1 cellular context compared by ENCODE assay signal in the genomic region with DNA sequence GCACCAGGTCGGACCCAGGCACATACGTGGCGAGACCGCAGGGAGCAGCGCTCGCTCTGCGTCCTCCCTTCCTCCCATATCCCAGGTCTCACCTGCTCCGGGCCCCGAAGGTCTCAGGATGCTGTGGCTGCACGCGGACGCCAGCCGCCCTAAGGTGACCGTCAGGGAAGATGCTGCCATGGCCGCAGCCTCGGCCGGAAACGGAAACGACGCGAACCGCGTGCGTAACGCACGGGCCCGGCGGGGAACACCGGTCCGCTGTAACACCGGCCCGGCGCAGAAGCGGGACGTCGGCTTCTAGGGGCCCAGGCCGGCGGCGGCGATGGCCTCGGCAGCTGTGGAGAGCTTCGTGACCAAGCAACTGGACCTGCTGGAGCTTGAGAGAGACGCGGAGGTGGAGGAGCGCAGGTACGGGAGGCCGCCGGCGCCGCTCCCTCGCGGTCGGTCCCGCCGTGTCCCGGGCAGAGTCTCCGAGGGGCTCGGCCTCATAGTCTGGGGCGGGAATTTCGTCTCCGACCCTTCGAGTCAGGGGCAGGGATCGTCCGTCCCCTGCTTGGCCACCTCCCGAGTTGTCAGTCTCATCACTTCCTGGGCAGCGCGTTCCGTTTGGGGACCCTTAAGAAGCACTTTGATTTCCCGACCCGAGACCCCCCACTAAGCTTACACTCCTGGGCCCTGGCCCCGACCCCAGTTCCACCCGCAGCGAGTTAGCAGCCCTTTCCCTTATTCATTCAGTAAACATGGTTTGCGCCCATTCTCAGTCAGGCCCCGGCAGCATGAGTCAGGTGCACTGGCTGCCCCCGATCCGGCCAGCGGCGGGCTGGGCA.
TF ChIP-seq lines count a peak whose summit lies in the region.

A gene (plus strand): TSS at position 261 of the 827 bp plus-strand sequence. CDS start 62 bp downstream, at position 323.
A gene (minus strand): TSS at position 202 of the 827 bp plus-strand sequence. CDS start 22 bp downstream, at position 180.

TF ChIP-seq in HepG2, 621 proteins besides CTCF, POLR2A, EP300 and RAD21 (continued from another document and continues in another):
- TF ChIP-seq CBX1 (IDR thresholded peaks at IDR 0.05; ENCODE audit: low read depth): peak; percentile 97
- TF ChIP-seq, protein P1, sequence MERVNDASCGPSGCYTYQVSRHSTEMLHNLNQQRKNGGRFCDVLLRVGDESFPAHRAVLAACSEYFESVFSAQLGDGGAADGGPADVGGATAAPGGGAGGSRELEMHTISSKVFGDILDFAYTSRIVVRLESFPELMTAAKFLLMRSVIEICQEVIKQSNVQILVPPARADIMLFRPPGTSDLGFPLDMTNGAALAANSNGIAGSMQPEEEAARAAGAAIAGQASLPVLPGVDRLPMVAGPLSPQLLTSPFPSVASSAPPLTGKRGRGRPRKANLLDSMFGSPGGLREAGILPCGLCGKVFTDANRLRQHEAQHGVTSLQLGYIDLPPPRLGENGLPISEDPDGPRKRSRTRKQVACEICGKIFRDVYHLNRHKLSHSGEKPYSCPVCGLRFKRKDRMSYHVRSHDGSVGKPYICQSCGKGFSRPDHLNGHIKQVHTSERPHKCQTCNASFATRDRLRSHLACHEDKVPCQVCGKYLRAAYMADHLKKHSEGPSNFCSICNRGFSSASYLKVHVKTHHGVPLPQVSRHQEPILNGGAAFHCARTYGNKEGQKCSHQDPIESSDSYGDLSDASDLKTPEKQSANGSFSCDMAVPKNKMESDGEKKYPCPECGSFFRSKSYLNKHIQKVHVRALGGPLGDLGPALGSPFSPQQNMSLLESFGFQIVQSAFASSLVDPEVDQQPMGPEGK (CRISPR knock-in tag; IDR thresholded peaks at IDR 0.05): peak; percentile 72
- TF ChIP-seq, protein P2, sequence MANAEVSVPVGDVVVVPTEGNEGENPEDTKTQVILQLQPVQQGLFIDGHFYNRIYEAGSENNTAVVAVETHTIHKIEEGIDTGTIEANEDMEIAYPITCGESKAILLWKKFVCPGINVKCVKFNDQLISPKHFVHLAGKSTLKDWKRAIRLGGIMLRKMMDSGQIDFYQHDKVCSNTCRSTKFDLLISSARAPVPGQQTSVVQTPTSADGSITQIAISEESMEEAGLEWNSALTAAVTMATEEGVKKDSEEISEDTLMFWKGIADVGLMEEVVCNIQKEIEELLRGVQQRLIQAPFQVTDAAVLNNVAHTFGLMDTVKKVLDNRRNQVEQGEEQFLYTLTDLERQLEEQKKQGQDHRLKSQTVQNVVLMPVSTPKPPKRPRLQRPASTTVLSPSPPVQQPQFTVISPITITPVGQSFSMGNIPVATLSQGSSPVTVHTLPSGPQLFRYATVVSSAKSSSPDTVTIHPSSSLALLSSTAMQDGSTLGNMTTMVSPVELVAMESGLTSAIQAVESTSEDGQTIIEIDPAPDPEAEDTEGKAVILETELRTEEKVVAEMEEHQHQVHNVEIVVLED (CRISPR knock-in tag; IDR thresholded peaks at IDR 0.05; ENCODE audit: borderline replicate concordance): peak; percentile 95
- peak; percentile 91; the same call in 1 of the 2 replicates for TF ChIP-seq ZNF383 (CRISPR knock-in tag; IDR thresholded peaks at IDR 0.05; ENCODE audit: borderline replicate concordance)
- TF ChIP-seq, protein P3, sequence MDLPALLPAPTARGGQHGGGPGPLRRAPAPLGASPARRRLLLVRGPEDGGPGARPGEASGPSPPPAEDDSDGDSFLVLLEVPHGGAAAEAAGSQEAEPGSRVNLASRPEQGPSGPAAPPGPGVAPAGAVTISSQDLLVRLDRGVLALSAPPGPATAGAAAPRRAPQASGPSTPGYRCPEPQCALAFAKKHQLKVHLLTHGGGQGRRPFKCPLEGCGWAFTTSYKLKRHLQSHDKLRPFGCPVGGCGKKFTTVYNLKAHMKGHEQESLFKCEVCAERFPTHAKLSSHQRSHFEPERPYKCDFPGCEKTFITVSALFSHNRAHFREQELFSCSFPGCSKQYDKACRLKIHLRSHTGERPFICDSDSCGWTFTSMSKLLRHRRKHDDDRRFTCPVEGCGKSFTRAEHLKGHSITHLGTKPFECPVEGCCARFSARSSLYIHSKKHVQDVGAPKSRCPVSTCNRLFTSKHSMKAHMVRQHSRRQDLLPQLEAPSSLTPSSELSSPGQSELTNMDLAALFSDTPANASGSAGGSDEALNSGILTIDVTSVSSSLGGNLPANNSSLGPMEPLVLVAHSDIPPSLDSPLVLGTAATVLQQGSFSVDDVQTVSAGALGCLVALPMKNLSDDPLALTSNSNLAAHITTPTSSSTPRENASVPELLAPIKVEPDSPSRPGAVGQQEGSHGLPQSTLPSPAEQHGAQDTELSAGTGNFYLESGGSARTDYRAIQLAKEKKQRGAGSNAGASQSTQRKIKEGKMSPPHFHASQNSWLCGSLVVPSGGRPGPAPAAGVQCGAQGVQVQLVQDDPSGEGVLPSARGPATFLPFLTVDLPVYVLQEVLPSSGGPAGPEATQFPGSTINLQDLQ (CRISPR knock-in tag; IDR thresholded peaks at IDR 0.05): peak; percentile 78; the same call in 1 of the 2 replicates
- no peak for TF ChIP-seq SNRNP70 (IDR thresholded peaks at IDR 0.05; ENCODE audit: low read depth, low read length)
- TF ChIP-seq, protein P4, sequence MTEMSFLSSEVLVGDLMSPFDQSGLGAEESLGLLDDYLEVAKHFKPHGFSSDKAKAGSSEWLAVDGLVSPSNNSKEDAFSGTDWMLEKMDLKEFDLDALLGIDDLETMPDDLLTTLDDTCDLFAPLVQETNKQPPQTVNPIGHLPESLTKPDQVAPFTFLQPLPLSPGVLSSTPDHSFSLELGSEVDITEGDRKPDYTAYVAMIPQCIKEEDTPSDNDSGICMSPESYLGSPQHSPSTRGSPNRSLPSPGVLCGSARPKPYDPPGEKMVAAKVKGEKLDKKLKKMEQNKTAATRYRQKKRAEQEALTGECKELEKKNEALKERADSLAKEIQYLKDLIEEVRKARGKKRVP (CRISPR knock-in tag; IDR thresholded peaks at IDR 0.05): 0 out of 4 replicates have a peak, but pooled peaks of 1 of the 2 experiments have one; percentile 26
- peak; percentile 71; the same call in 1 of the 2 replicates for TF ChIP-seq SMAD3 (CRISPR knock-in tag; IDR thresholded peaks at IDR 0.05)
- TF ChIP-seq ZFX (CRISPR knock-in tag; IDR thresholded peaks at IDR 0.05; ENCODE audit: low read depth): peak; percentile 96
- TF ChIP-seq, protein P5, sequence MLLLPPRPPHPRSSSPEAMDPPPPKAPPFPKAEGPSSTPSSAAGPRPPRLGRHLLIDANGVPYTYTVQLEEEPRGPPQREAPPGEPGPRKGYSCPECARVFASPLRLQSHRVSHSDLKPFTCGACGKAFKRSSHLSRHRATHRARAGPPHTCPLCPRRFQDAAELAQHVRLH (CRISPR knock-in tag; IDR thresholded peaks at IDR 0.05; ENCODE audit: borderline replicate concordance, low read depth): peak; percentile 97
- TF ChIP-seq, protein P6, sequence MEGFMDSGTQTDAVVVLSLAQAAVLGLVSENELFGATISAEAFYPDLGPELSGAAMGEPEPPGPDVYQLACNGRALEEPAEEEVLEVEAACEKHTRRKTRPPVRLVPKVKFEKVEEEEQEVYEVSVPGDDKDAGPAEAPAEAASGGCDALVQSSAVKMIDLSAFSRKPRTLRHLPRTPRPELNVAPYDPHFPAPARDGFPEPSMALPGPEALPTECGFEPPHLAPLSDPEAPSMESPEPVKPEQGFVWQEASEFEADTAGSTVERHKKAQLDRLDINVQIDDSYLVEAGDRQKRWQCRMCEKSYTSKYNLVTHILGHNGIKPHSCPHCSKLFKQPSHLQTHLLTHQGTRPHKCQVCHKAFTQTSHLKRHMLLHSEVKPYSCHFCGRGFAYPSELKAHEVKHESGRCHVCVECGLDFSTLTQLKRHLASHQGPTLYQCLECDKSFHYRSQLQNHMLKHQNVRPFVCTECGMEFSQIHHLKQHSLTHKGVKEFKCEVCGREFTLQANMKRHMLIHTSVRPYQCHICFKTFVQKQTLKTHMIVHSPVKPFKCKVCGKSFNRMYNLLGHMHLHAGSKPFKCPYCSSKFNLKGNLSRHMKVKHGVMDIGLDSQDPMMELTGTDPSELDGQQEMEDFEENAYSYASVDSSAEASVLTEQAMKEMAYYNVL (CRISPR knock-in tag; IDR thresholded peaks at IDR 0.05; ENCODE audit: borderline replicate concordance): peak; percentile 95
- TF ChIP-seq ZNF260 (CRISPR knock-in tag; IDR thresholded peaks at IDR 0.05; ENCODE audit: borderline replicate concordance, low read depth): 0 out of 2 replicates have a peak, but pooled peaks have one; percentile 95
- no peak for TF ChIP-seq NR2F6 (IDR thresholded peaks at IDR 0.05)
- TF ChIP-seq NR2F6 (CRISPR knock-in tag; IDR thresholded peaks at IDR 0.05): peak; percentile 73; the same call in 1 of the 2 replicates
- TF ChIP-seq DNMT3B (CRISPR knock-in tag; conservative IDR thresholded peaks at IDR 0.05): no peak
- peak; percentile 93 for TF ChIP-seq ZNF224 (CRISPR knock-in tag; IDR thresholded peaks at IDR 0.05)
- no peak for TF ChIP-seq SMARCC2 (IDR thresholded peaks at IDR 0.05)
- peak; percentile 46 for TF ChIP-seq MAZ (IDR thresholded peaks at IDR 0.05; ENCODE audit: borderline replicate concordance, low read depth, low read length)
- peak; percentile 91 for TF ChIP-seq MAZ (CRISPR knock-in tag; IDR thresholded peaks at IDR 0.05; ENCODE audit: low read depth)
- peak; percentile 79; the same call in 1 of the 2 replicates for TF ChIP-seq MED13 (CRISPR knock-in tag; IDR thresholded peaks at IDR 0.05)
- TF ChIP-seq ZNF724P (CRISPR knock-in tag; IDR thresholded peaks at IDR 0.05; ENCODE audit: borderline replicate concordance): peak; percentile 20; the same call in 1 of the 2 replicates
- TF ChIP-seq, protein P7, sequence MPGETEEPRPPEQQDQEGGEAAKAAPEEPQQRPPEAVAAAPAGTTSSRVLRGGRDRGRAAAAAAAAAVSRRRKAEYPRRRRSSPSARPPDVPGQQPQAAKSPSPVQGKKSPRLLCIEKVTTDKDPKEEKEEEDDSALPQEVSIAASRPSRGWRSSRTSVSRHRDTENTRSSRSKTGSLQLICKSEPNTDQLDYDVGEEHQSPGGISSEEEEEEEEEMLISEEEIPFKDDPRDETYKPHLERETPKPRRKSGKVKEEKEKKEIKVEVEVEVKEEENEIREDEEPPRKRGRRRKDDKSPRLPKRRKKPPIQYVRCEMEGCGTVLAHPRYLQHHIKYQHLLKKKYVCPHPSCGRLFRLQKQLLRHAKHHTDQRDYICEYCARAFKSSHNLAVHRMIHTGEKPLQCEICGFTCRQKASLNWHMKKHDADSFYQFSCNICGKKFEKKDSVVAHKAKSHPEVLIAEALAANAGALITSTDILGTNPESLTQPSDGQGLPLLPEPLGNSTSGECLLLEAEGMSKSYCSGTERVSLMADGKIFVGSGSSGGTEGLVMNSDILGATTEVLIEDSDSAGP (CRISPR knock-in tag; IDR thresholded peaks at IDR 0.05; ENCODE audit: borderline replicate concordance): peak; percentile 94
- TF ChIP-seq ZNF136 (CRISPR knock-in tag; IDR thresholded peaks at IDR 0.05; ENCODE audit: low read depth): no peak
- peak; percentile 58; the same call in 1 of the 2 replicates for TF ChIP-seq NFE2L1 (CRISPR knock-in tag; IDR thresholded peaks at IDR 0.05; ENCODE audit: borderline replicate concordance)
- TF ChIP-seq GATAD2A (CRISPR knock-in tag; IDR thresholded peaks at IDR 0.05): peak; percentile 68
- TF ChIP-seq, protein P8, sequence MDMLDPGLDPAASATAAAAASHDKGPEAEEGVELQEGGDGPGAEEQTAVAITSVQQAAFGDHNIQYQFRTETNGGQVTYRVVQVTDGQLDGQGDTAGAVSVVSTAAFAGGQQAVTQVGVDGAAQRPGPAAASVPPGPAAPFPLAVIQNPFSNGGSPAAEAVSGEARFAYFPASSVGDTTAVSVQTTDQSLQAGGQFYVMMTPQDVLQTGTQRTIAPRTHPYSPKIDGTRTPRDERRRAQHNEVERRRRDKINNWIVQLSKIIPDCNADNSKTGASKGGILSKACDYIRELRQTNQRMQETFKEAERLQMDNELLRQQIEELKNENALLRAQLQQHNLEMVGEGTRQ (IDR thresholded peaks at IDR 0.05; ENCODE audit: low read depth, low read length): no peak
- TF ChIP-seq, protein P8 (CRISPR knock-in tag; IDR thresholded peaks at IDR 0.05; ENCODE audit: borderline replicate concordance): peak; percentile 26; the same call in 1 of the 2 replicates
- TF ChIP-seq, protein P9, sequence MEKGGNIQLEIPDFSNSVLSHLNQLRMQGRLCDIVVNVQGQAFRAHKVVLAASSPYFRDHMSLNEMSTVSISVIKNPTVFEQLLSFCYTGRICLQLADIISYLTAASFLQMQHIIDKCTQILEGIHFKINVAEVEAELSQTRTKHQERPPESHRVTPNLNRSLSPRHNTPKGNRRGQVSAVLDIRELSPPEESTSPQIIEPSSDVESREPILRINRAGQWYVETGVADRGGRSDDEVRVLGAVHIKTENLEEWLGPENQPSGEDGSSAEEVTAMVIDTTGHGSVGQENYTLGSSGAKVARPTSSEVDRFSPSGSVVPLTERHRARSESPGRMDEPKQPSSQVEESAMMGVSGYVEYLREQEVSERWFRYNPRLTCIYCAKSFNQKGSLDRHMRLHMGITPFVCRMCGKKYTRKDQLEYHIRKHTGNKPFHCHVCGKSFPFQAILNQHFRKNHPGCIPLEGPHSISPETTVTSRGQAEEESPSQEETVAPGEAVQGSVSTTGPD (CRISPR knock-in tag; IDR thresholded peaks at IDR 0.05): no peak; the same call in 1 of the 2 replicates
- no peak; the same call in 1 of the 2 replicates for TF ChIP-seq HOXA9 (CRISPR knock-in tag; IDR thresholded peaks at IDR 0.05; ENCODE audit: borderline replicate concordance)
- 0 out of 2 replicates have a peak, but pooled peaks have one; percentile 50 for TF ChIP-seq PAWR (CRISPR knock-in tag; IDR thresholded peaks at IDR 0.05; ENCODE audit: borderline replicate concordance)
- TF ChIP-seq, protein P10, sequence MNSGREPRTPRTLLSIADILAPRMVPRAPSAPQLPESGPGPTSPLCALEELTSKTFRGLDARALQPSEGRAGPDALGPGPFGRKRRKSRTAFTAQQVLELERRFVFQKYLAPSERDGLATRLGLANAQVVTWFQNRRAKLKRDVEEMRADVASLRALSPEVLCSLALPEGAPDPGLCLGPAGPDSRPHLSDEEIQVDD (CRISPR knock-in tag; IDR thresholded peaks at IDR 0.05; ENCODE audit: borderline replicate concordance): 0 out of 2 replicates have a peak, but pooled peaks have one; percentile 74
- peak; percentile 49; the same call in 1 of the 2 replicates for TF ChIP-seq ZNF891 (CRISPR knock-in tag; IDR thresholded peaks at IDR 0.05)
- TF ChIP-seq, protein P11, sequence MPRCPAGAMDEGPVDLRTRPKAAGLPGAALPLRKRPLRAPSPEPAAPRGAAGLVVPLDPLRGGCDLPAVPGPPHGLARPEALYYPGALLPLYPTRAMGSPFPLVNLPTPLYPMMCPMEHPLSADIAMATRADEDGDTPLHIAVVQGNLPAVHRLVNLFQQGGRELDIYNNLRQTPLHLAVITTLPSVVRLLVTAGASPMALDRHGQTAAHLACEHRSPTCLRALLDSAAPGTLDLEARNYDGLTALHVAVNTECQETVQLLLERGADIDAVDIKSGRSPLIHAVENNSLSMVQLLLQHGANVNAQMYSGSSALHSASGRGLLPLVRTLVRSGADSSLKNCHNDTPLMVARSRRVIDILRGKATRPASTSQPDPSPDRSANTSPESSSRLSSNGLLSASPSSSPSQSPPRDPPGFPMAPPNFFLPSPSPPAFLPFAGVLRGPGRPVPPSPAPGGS (CRISPR knock-in tag; IDR thresholded peaks at IDR 0.05): no peak; the same call in 1 of the 2 replicates
